In the genomic region with DNA sequence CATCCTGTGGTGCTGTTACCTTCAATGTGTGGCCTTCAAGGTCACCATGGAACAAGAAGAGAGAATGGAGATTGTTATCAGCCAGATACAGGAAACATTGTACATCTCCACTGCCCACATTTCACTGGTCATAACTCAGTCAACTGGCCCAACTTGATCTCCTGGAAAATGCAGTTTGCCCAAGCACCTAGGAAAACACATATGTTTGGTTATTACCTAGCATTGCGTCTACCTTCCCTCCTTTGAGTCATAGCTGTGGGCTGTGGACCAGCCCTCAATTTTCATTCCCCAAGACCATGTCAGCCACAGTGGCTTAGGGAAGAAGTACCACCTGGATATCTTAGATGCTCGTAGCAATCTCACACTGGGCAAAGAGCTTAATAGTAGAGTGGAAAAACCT, we compare ENCODE assay signal across 20 cellular contexts.
"Had no signal": no experiment of that assay in that cellular context is flagged by ENCODE, and none has a peak within 500 bp of the region (broad histone marks: within the 10 kb centered on the region; RNA-seq: fewer than 3 reads in every experiment).

No MANE protein-coding gene starts in this region.

- H3K27me3 ChIP-seq: MG63, SJCRH30 had no signal

- H3K36me3 ChIP-seq: MG63, SJCRH30 had no signal

- H3K4me3 ChIP-seq: MG63, SJCRH30 had no signal

- H3K4me1 ChIP-seq: SJCRH30 had no signal

- H3K27ac ChIP-seq: SJCRH30 had no signal

- H3K9me3 ChIP-seq: MG63, SJCRH30 had no signal

- DNase-seq: KBM-7, MG63, NCI-H1092, NCI-H1105 treated with DMSO at 0.1 percent for 48 hours, NCI-H1417 treated with DMSO at 0.1 percent for 48 hours, NCI-H146, NCI-H1694 treated with DMSO at 0.1 percent for 48 hours, NCI-H1930, NCI-H2081, NCI-H2107, NCI-H2227 treated with DMSO at 0.1 percent for 48 hours, NCI-H446, NCI-H510A, NCI-H524 treated with DMSO at 0.1 percent for 48 hours, NCI-H69, NCI-H774, Right ventricle myocardium superior, RPMI8226, SJCRH30 had no signal

- ATAC-seq: SK-N-SH treated with all-trans-retinoic acid at 6 μM for 48 hours had no signal
